Comparison of ENCODE assay signal across 25 cellular contexts in the genomic region with DNA sequence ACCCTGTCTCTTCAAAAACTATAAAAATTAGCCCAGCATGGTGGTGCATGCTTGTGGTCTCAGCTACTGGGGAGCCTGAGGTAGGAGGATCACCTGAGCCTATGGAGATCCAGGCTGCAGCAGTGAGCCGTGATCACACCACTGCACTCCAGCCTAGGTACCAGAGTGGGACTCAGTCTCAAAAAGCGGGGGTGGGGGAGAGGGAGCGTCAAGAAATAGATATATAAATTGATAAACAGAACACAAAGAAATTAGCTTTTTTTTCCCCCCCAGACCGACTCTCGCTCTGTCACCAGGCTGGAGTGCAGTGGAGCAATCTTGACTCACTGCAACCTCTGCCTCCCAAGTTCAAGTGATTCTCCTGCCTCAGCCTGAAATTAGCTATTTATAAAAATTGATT. TPM values are rescaled to one million over a fixed set of nuclear protein-coding genes. Genes with fewer than 3 reads are reported as not detected.
DNase-seq lines count a peak whose midpoint lies in the region; ATAC-seq, FAIRE-seq and TF ChIP-seq lines count a peak whose summit lies in the region.
"Had no signal": no experiment of that assay in that cellular context is flagged by ENCODE, and none has a peak within 500 bp of the region (broad histone marks: within the 10 kb centered on the region; RNA-seq: fewer than 3 reads in every experiment).

No MANE protein-coding gene starts in this region.

- H3K4me3 ChIP-seq in HepG2 (replicated peaks in 1 of 3; ENCODE audit: insufficient read depth in 1 of 3, low read depth in 2 of 3, low read length in 3 of 3) (no peak overlapping the region), right lobe of liver (no peak overlapping the region), OCI-LY1 (ENCODE audit: low read depth, low read length, poor library complexity, severe bottlenecking) (no peak overlapping the region)
- H3K4me3 ChIP-seq: A549, MG63, Peyer's patch had no signal

- peaks cover 94% of the 10 kb centered on the region for H3K79me2 ChIP-seq in HepG2 (ENCODE audit: insufficient read depth, low read length)
- peaks cover 96% of the 10 kb centered on the region for H3K79me2 ChIP-seq in OCI-LY1 (ENCODE audit: insufficient read depth, low read length)

- H4K20me1 ChIP-seq in HepG2 (ENCODE audit: insufficient read depth, low read length): peaks cover 10% of the 10 kb centered on the region; the same call in 1 of the 2 replicates
- H4K20me1 ChIP-seq in OCI-LY1 (ENCODE audit: insufficient read depth, low read length): no peaks in the 10 kb centered on the region

- H3K36me3 ChIP-seq in HepG2 (replicated peaks in 1 of 2; ENCODE audit: control insufficient read depth in 1 of 2, insufficient read depth in 2 of 2, low read length in 2 of 2): peaks cover 1 to 11% of the 10 kb centered on the region in 2 experiments; a peak in 3 of 5 replicates
- H3K36me3 ChIP-seq in right lobe of liver: no peaks in the 10 kb centered on the region
- peaks cover 43% of the 10 kb centered on the region for H3K36me3 ChIP-seq in OCI-LY1 (ENCODE audit: insufficient read depth, low read length)
- H3K36me3 ChIP-seq: MG63 had no signal

- H3K9me3 Mint-ChIP-seq in activated T-helper 17 cell treated with anti-CD3 and anti-CD28 coated beads, Interleukin-2, amount 50 U/mL, for 72 hours: no peaks in the 10 kb centered on the region
- H3K9me3 Mint-ChIP-seq in stimulated activated memory B cell treated with anti-CD40 and anti-IgM and Interleukin-4, amounts not matched to agents 10 μg/mL and 1 μg/mL and 100 μg/mL, for 72 hours: no peaks in the 10 kb centered on the region
- H3K9me3 Mint-ChIP-seq: CD14-positive monocyte had no signal

- intact Hi-C loops in HepG2 (cut with micrococcal nuclease; ENCODE audit: unreplicated experiment) (no loop called here), right lobe of liver (cut with DNase I) (no loop called here)

- TF ChIP-seq CTCF in HepG2 (CRISPR knock-in tag; IDR thresholded peaks at IDR 0.05): no peak
- TF ChIP-seq CTCF in right lobe of liver (IDR thresholded peaks at IDR 0.05): no peak
- no peak for TF ChIP-seq CTCF in OCI-LY1 (IDR thresholded peaks at IDR 0.05; ENCODE audit: low read length)

- H3K4me1 ChIP-seq in HepG2 (ENCODE audit: insufficient read depth, low read length) (peaks cover 3% of the 10 kb centered on the region; the same call in 1 of the 2 replicates), right lobe of liver (peaks cover 0 to 18% (median 3%) of the 10 kb centered on the region in 4 donors), OCI-LY1 (ENCODE audit: insufficient read depth, low read length, severe bottlenecking) (peaks cover 50% of the 10 kb centered on the region)
- H3K4me1 ChIP-seq: A549, Peyer's patch had no signal

- H3K9me3 ChIP-seq in HepG2 (ENCODE audit: low read length) (no peaks in the 10 kb centered on the region), right lobe of liver (no peaks in the 10 kb centered on the region), OCI-LY1 (ENCODE audit: low read length) (no peaks in the 10 kb centered on the region)
- H3K9me3 ChIP-seq: A549, MG63, Peyer's patch had no signal

- TF ChIP-seq RAD21 in HepG2 (CRISPR knock-in tag; IDR thresholded peaks at IDR 0.05): no peak

- DNase-seq in HepG2 (ENCODE audit: low spot score) (no peak), right lobe of liver (no peak), GM19240 (ENCODE audit: insufficient read length, low spot score) (no peak), NCI-H510A treated with DMSO at 0.1 percent for 48 hours (lab: John Stamatoyannopoulos, UW) (no peak), A172 (ENCODE audit: low spot score) (no peak)
- DNase-seq: Calu3, DMS79 treated with DMSO at 0.1 percent for 48 hours, KBM-7, MG63, NCI-H1105 treated with DMSO at 0.1 percent for 48 hours, NCI-H146, NCI-H1930, NCI-H2107, NCI-H446 treated with DMSO at 0.1 percent for 48 hours, NCI-H69, OCI-M1, SHP77 treated with DMSO at 0.1 percent for 48 hours had no signal

- no peaks in the 10 kb centered on the region for H3F3A ChIP-seq in OCI-LY1 (ENCODE audit: insufficient read depth, low read length)

- H2AFZ ChIP-seq in HepG2 (ENCODE audit: low read length): no peak overlapping the region
- no peak overlapping the region for H2AFZ ChIP-seq in OCI-LY1 (ENCODE audit: low read length)

- no peak for FAIRE-seq in HepG2 (lab: Jason Lieb, UNC)
- FAIRE-seq: A549, GM12892, H54 had no signal

- BruUV-seq in HepG2 (replicated peaks; lab: Mats Ljungman, UMichigan): no TSS peak

- in situ Hi-C loops in HepG2 (cut with HindIII; ENCODE audit: extremely low pct_ligation_motif_present, low pct_unique_long_range_greater_than_20kb): no loop called here

- H3K36me3 Mint-ChIP-seq in activated T-helper 17 cell treated with anti-CD3 and anti-CD28 coated beads, Interleukin-2, amount 50 U/mL, for 72 hours (ENCODE audit: low read depth): peaks cover 43% of the 10 kb centered on the region
- H3K36me3 Mint-ChIP-seq in stimulated activated memory B cell treated with anti-CD40 and anti-IgM and Interleukin-4, amounts not matched to agents 10 μg/mL and 1 μg/mL and 100 μg/mL, for 72 hours: peaks cover 10% of the 10 kb centered on the region

- peak overlapping the region; percentile 24 for H3K27ac Mint-ChIP-seq in activated T-helper 17 cell treated with anti-CD3 and anti-CD28 coated beads, Interleukin-2, amount 50 U/mL, for 72 hours
- peak overlapping the region; percentile 21 for H3K27ac Mint-ChIP-seq in stimulated activated memory B cell treated with anti-CD40 and anti-IgM and Interleukin-4, amounts not matched to agents 10 μg/mL and 1 μg/mL and 100 μg/mL, for 72 hours

- no peaks in the 10 kb centered on the region for H3K27me3 Mint-ChIP-seq in activated T-helper 17 cell treated with anti-CD3 and anti-CD28 coated beads, Interleukin-2, amount 50 U/mL, for 72 hours
- H3K27me3 Mint-ChIP-seq in stimulated activated memory B cell treated with anti-CD40 and anti-IgM and Interleukin-4, amounts not matched to agents 10 μg/mL and 1 μg/mL and 100 μg/mL, for 72 hours: no peaks in the 10 kb centered on the region

- no peaks in the 10 kb centered on the region for H3K27me3 ChIP-seq in HepG2 (ENCODE audit: control insufficient read depth in 1 of 2, insufficient read depth in 2 of 2, low read length in 2 of 2)
- H3K27me3 ChIP-seq in right lobe of liver: no peaks in the 10 kb centered on the region
- no peaks in the 10 kb centered on the region for H3K27me3 ChIP-seq in OCI-LY1 (ENCODE audit: insufficient read depth, low read length)
- H3K27me3 ChIP-seq: MG63, Peyer's patch had no signal

- ATAC-seq in HepG2: no peak
- no peak for ATAC-seq in right lobe of liver
- no peak for ATAC-seq in activated T-helper 17 cell treated with anti-CD3 and anti-CD28 coated beads, Interleukin-2, amount 50 U/mL, for 72 hours (replicated peaks)
- no peak for ATAC-seq in stimulated activated memory B cell treated with anti-CD40 and anti-IgM and Interleukin-4, amounts not matched to agents 10 μg/mL and 1 μg/mL and 100 μg/mL, for 72 hours
- ATAC-seq: A549 had no signal

- no peaks in the 10 kb centered on the region for H3K9me2 ChIP-seq in OCI-LY1 (ENCODE audit: low read depth, low read length)

- POLR2A ChIA-PET in HepG2 (lab: Yijun Ruan, JAX): no interaction called here

- TF ChIP-seq POLR2A in HepG2 (IDR thresholded peaks at IDR 0.05; ENCODE audit: insufficient read depth in 1 of 2, low read depth in 2 of 2, low read length in 2 of 2) (no peak), right lobe of liver (IDR thresholded peaks at IDR 0.05) (no peak)

- H3K4me2 ChIP-seq in HepG2 (ENCODE audit: low read depth, low read length): no peak overlapping the region
- H3K4me2 ChIP-seq in OCI-LY1 (ENCODE audit: low read length): peak overlapping the region; percentile 13; the same call in 1 of the 2 replicates
- H3K4me2 ChIP-seq: A549 had no signal

- peaks cover 18% of the 10 kb centered on the region for H3K4me1 Mint-ChIP-seq in activated T-helper 17 cell treated with anti-CD3 and anti-CD28 coated beads, Interleukin-2, amount 50 U/mL, for 72 hours
- H3K4me1 Mint-ChIP-seq in stimulated activated memory B cell treated with anti-CD40 and anti-IgM and Interleukin-4, amounts not matched to agents 10 μg/mL and 1 μg/mL and 100 μg/mL, for 72 hours: peaks cover 52% of the 10 kb centered on the region

- no peak overlapping the region for H3K4me3 Mint-ChIP-seq in activated T-helper 17 cell treated with anti-CD3 and anti-CD28 coated beads, Interleukin-2, amount 50 U/mL, for 72 hours
- H3K4me3 Mint-ChIP-seq in stimulated activated memory B cell treated with anti-CD40 and anti-IgM and Interleukin-4, amounts not matched to agents 10 μg/mL and 1 μg/mL and 100 μg/mL, for 72 hours: no peak overlapping the region
- H3K4me3 Mint-ChIP-seq: CD14-positive monocyte had no signal

- H3K27ac ChIP-seq in HepG2 (ENCODE audit: extremely low read length, insufficient read depth, low read length): no peak overlapping the region
- no peak overlapping the region for H3K27ac ChIP-seq in right lobe of liver
- peak overlapping the region; percentile 87 for H3K27ac ChIP-seq in OCI-LY1 (ENCODE audit: low read depth, low read length, poor library complexity, severe bottlenecking)
- H3K27ac ChIP-seq: A549, Peyer's patch had no signal

- TF ChIP-seq EP300 in HepG2 (IDR thresholded peaks at IDR 0.05; ENCODE audit: low read depth in 2 of 2, low read length in 2 of 2) (no peak), HepG2 (CRISPR knock-in tag; IDR thresholded peaks at IDR 0.05; ENCODE audit: borderline replicate concordance) (no peak)

- H3K9ac ChIP-seq in HepG2 (ENCODE audit: insufficient read depth, low read depth, low read length) (no peak overlapping the region), OCI-LY1 (ENCODE audit: low read length) (no peak overlapping the region)

- CTCF ChIA-PET in HepG2 (lab: Yijun Ruan, JAX; ENCODE audit: low intra/inter-chr PET ratio, low total read pairs): no interaction called here

- WGBS in HepG2 (ENCODE audit: low lambda C conversion rate): 92% methylated on average over 5 of the region's 5 CpGs
- 93% methylated on average over 5 of the region's 5 CpGs for WGBS in right lobe of liver (ENCODE audit: insufficient coverage, low coverage, low lambda C conversion rate, missing lambda C conversion rate)

RNA-seq across cellular contexts. Expression of gene PDS5A, which starts 14.1 kb away (rescaled TPM):
- total RNA-seq in HepG2 (2016; rRNA removed; fragmentation: Illumina TruSeq; extraction: Trizol): 57.0 and 77.4 TPM in 2 replicates
- total RNA-seq in HepG2 (2016; cell fraction: cytosol; rRNA removed; fragmentation: Illumina TruSeq; extraction: Trizol; ENCODE audit: low read depth): 30.5 and 32.6 TPM in 2 replicates
- total RNA-seq in HepG2 (2016; cell fraction: insoluble cytoplasmic fraction; rRNA removed; fragmentation: Illumina TruSeq; extraction: Trizol): 55.0 and 75.8 TPM in 2 replicates
- total RNA-seq in HepG2 (2016; cell fraction: membrane; rRNA removed; fragmentation: Illumina TruSeq; extraction: Trizol): 43.3 and 44.2 TPM in 2 replicates
- total RNA-seq in HepG2 (2016; cell fraction: nucleus; rRNA removed; fragmentation: Illumina TruSeq; extraction: Trizol): 75.2 and 89.3 TPM in 2 replicates
- polyA plus RNA-seq in HepG2 (2011; rRNA removed): 21.5 and 31.8 TPM in 2 replicates
- 9.8 and 14.3 TPM in 2 replicates for polyA plus RNA-seq in HepG2 (2011; cell fraction: cytosol; rRNA removed)
- polyA plus RNA-seq in HepG2 (2011; cell fraction: nucleus; rRNA removed): 15.0 and 16.7 TPM in 2 replicates
- 26.0 and 38.4 TPM in 2 replicates for polyA plus RNA-seq in HepG2 (2012)
- polyA plus RNA-seq in HepG2 (2016; cell fraction: cytosol; fragmentation: Illumina TruSeq; extraction: Trizol; ENCODE audit: low read depth): 4.1 and 5.2 TPM in 2 replicates
- polyA plus RNA-seq in HepG2 (2016; cell fraction: insoluble cytoplasmic fraction; fragmentation: Illumina TruSeq; extraction: Trizol; ENCODE audit: low read depth): 56.5 and 59.0 TPM in 2 replicates
- 11.3 and 11.6 TPM in 2 replicates for polyA plus RNA-seq in HepG2 (2016; cell fraction: membrane; fragmentation: Illumina TruSeq; extraction: Trizol; ENCODE audit: low read depth)
- polyA plus RNA-seq in HepG2 (2016; cell fraction: nucleus; fragmentation: Illumina TruSeq; extraction: Trizol; ENCODE audit: insufficient read depth, low read depth): 39.8 and 41.3 TPM in 2 replicates
- polyA minus RNA-seq in HepG2 (2011; rRNA and poly(A)+ RNA removed; ENCODE audit: low replicate concordance): 48.0 and 86.1 TPM in 2 replicates
- 78.1 and 82.6 TPM in 2 replicates for polyA minus RNA-seq in HepG2 (2011; cell fraction: cytosol; rRNA and poly(A)+ RNA removed)
- 130 and 136 TPM in 2 replicates for polyA minus RNA-seq in HepG2 (2011; cell fraction: nucleus; rRNA and poly(A)+ RNA removed)
- 10 to 100 TPM; 28.0 to 45.7 (median 33.2) TPM for total RNA-seq in right lobe of liver
- 100 to 1,000 TPM in 1 of 2 donors, 10 to 100 TPM in 1; 78.8 to 113 TPM for total RNA-seq in activated T-helper 17 cell treated with anti-CD3 and anti-CD28 coated beads, Interleukin-2, amount 50 U/mL, for 72 hours
- total RNA-seq in A172 (2014; rRNA removed; shearing (Covaris generic)): 59.2 and 79.2 TPM in 2 replicates
